Comparison of ENCODE assay signal across 1 cellular context in the genomic region with DNA sequence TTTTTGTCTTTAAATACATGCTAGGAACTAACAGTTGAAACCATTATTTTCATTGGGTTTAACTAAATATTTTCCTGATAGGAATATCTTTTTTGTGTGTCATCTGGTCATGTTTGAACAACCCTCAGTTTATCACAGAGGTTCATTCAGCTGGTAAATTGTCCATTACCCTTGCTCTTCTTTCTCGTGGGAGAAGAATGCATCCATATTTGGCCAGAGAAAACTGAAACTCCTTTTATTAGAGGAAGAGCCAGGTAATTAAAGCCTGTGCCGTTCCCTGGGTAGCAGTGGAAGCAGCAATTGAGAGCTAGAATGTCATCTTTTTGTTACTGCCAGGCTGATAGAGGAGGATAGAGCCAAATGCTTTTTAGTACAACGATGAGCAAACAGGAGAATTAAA.
TF ChIP-seq lines count a peak whose summit lies in the region.

No MANE protein-coding gene starts in this region.

TF ChIP-seq in GM23338, 12 proteins besides CTCF, POLR2A, EP300 and RAD21 (continued from another document):
- TF ChIP-seq, protein P1, sequence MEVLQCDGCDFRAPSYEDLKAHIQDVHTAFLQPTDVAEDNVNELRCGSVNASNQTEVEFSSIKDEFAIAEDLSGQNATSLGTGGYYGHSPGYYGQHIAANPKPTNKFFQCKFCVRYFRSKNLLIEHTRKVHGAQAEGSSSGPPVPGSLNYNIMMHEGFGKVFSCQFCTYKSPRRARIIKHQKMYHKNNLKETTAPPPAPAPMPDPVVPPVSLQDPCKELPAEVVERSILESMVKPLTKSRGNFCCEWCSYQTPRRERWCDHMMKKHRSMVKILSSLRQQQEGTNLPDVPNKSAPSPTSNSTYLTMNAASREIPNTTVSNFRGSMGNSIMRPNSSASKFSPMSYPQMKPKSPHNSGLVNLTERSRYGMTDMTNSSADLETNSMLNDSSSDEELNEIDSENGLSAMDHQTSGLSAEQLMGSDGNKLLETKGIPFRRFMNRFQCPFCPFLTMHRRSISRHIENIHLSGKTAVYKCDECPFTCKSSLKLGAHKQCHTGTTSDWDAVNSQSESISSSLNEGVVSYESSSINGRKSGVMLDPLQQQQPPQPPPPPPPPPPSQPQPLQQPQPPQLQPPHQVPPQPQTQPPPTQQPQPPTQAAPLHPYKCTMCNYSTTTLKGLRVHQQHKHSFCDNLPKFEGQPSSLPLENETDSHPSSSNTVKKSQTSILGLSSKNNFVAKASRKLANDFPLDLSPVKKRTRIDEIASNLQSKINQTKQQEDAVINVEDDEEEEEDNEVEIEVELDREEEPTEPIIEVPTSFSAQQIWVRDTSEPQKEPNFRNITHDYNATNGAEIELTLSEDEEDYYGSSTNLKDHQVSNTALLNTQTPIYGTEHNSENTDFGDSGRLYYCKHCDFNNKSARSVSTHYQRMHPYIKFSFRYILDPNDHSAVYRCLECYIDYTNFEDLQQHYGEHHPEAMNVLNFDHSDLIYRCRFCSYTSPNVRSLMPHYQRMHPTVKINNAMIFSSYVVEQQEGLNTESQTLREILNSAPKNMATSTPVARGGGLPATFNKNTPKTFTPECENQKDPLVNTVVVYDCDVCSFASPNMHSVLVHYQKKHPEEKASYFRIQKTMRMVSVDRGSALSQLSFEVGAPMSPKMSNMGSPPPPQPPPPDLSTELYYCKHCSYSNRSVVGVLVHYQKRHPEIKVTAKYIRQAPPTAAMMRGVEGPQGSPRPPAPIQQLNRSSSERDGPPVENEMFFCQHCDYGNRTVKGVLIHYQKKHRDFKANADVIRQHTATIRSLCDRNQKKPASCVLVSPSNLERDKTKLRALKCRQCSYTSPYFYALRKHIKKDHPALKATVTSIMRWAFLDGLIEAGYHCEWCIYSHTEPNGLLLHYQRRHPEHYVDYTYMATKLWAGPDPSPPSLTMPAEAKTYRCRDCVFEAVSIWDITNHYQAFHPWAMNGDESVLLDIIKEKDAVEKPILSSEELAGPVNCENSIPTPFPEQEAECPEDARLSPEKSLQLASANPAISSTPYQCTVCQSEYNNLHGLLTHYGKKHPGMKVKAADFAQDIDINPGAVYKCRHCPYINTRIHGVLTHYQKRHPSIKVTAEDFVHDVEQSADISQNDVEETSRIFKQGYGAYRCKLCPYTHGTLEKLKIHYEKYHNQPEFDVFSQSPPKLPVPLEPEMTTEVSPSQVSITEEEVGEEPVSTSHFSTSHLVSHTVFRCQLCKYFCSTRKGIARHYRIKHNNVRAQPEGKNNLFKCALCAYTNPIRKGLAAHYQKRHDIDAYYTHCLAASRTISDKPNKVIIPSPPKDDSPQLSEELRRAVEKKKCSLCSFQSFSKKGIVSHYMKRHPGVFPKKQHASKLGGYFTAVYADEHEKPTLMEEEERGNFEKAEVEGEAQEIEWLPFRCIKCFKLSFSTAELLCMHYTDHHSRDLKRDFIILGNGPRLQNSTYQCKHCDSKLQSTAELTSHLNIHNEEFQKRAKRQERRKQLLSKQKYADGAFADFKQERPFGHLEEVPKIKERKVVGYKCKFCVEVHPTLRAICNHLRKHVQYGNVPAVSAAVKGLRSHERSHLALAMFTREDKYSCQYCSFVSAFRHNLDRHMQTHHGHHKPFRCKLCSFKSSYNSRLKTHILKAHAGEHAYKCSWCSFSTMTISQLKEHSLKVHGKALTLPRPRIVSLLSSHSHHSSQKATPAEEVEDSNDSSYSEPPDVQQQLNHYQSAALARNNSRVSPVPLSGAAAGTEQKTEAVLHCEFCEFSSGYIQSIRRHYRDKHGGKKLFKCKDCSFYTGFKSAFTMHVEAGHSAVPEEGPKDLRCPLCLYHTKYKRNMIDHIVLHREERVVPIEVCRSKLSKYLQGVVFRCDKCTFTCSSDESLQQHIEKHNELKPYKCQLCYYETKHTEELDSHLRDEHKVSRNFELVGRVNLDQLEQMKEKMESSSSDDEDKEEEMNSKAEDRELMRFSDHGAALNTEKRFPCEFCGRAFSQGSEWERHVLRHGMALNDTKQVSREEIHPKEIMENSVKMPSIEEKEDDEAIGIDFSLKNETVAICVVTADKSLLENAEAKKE (CRISPR knock-in tag; IDR thresholded peaks at IDR 0.05), result no peak
- no peak for TF ChIP-seq ZNF331 (CRISPR knock-in tag; IDR thresholded peaks at IDR 0.05; ENCODE audit: low read depth)
- TF ChIP-seq ZNF114 (CRISPR knock-in tag; IDR thresholded peaks at IDR 0.05), result no peak
- TF ChIP-seq POLR2AphosphoS5 (IDR thresholded peaks at IDR 0.05; ENCODE audit: low read depth), result no peak
- TF ChIP-seq JUNB (IDR thresholded peaks at IDR 0.05; ENCODE audit: unreplicated experiment), result no peak
- no peak for TF ChIP-seq EZH2phosphoT487 (IDR thresholded peaks at IDR 0.05; ENCODE audit: unreplicated experiment)
- TF ChIP-seq NANOG (IDR thresholded peaks at IDR 0.05; ENCODE audit: borderline replicate concordance), result no peak
- no peak for TF ChIP-seq STAT1 (IDR thresholded peaks at IDR 0.05; ENCODE audit: unreplicated experiment)
- TF ChIP-seq, protein P2, sequence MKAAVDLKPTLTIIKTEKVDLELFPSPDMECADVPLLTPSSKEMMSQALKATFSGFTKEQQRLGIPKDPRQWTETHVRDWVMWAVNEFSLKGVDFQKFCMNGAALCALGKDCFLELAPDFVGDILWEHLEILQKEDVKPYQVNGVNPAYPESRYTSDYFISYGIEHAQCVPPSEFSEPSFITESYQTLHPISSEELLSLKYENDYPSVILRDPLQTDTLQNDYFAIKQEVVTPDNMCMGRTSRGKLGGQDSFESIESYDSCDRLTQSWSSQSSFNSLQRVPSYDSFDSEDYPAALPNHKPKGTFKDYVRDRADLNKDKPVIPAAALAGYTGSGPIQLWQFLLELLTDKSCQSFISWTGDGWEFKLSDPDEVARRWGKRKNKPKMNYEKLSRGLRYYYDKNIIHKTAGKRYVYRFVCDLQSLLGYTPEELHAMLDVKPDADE (IDR thresholded peaks at IDR 0.05), result no peak
- TF ChIP-seq, protein P3, sequence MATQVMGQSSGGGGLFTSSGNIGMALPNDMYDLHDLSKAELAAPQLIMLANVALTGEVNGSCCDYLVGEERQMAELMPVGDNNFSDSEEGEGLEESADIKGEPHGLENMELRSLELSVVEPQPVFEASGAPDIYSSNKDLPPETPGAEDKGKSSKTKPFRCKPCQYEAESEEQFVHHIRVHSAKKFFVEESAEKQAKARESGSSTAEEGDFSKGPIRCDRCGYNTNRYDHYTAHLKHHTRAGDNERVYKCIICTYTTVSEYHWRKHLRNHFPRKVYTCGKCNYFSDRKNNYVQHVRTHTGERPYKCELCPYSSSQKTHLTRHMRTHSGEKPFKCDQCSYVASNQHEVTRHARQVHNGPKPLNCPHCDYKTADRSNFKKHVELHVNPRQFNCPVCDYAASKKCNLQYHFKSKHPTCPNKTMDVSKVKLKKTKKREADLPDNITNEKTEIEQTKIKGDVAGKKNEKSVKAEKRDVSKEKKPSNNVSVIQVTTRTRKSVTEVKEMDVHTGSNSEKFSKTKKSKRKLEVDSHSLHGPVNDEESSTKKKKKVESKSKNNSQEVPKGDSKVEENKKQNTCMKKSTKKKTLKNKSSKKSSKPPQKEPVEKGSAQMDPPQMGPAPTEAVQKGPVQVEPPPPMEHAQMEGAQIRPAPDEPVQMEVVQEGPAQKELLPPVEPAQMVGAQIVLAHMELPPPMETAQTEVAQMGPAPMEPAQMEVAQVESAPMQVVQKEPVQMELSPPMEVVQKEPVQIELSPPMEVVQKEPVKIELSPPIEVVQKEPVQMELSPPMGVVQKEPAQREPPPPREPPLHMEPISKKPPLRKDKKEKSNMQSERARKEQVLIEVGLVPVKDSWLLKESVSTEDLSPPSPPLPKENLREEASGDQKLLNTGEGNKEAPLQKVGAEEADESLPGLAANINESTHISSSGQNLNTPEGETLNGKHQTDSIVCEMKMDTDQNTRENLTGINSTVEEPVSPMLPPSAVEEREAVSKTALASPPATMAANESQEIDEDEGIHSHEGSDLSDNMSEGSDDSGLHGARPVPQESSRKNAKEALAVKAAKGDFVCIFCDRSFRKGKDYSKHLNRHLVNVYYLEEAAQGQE (IDR thresholded peaks at IDR 0.05; ENCODE audit: unreplicated experiment), result no peak
TF ChIP-seq in GM23338: peak in this region for 0.
